14 cellular contexts compared by ENCODE assay signal in genomic region chr6:124655856-124656255, GRCh38.
A peak's percentile ranks its signal among the peaks of the same experiment; 100 is the strongest.
DNase-seq lines count a peak whose midpoint lies in the region; ATAC-seq, FAIRE-seq and TF ChIP-seq lines count a peak whose summit lies in the region.
"Had no signal": no experiment of that assay in that cellular context is flagged by ENCODE, and none has a peak within 500 bp of the region (broad histone marks: within the 10 kb centered on the region; RNA-seq: fewer than 3 reads in every experiment).

No MANE protein-coding gene starts in this region.

- no peak for TF ChIP-seq POLR2A in H54 (IDR thresholded peaks at IDR 0.05; ENCODE audit: low read depth, low read length)

- H3K4me1 Mint-ChIP-seq in chondrocyte (ENCODE audit: low read depth): peaks cover 11% of the 10 kb centered on the region
- H3K4me1 Mint-ChIP-seq: CD8-positive, alpha-beta memory T cell had no signal

- H3K27ac ChIP-seq in osteoblast (ENCODE audit: low read depth, low read length): peak overlapping the region; percentile 40
- H3K27ac ChIP-seq: A549, BLaER1 had no signal

- H4K20me1 ChIP-seq in osteoblast (ENCODE audit: insufficient read depth, low read length): no peaks in the 10 kb centered on the region
- H4K20me1 ChIP-seq: BLaER1 had no signal

- peaks cover 7% of the 10 kb centered on the region for H3K4me1 ChIP-seq in osteoblast (ENCODE audit: insufficient read depth, low read length)
- H3K4me1 ChIP-seq: A549, Caco-2 had no signal

- H3K4me3 ChIP-seq in osteoblast (ENCODE audit: insufficient read depth, low read length): no peak overlapping the region
- H3K4me3 ChIP-seq: A549, BLaER1 had no signal

- no peak overlapping the region for H3K27ac Mint-ChIP-seq in chondrocyte (ENCODE audit: unreplicated experiment)
- H3K27ac Mint-ChIP-seq: CD8-positive, alpha-beta memory T cell had no signal

- FAIRE-seq in H54 (lab: Jason Lieb, UNC): no peak
- FAIRE-seq: A549 had no signal

- ATAC-seq in HG02763 (IDR thresholded peaks at IDR 0.05; ENCODE audit: unreplicated experiment): no peak
- ATAC-seq: A549, HCT116 had no signal

- peak overlapping the region; percentile 36 for H2AFZ ChIP-seq in osteoblast (ENCODE audit: low read length)

- peak overlapping the region; percentile 41 for H3K4me2 ChIP-seq in osteoblast (ENCODE audit: insufficient read depth, low read length)
- H3K4me2 ChIP-seq: A549, BLaER1 had no signal

- TF ChIP-seq CTCF in osteoblast (IDR thresholded peaks at IDR 0.05; ENCODE audit: extremely low read depth, low read depth, low read length) (no peak), chondrocyte (IDR thresholded peaks at IDR 0.05) (no peak)

- no peak overlapping the region for H3K4me3 Mint-ChIP-seq in chondrocyte (ENCODE audit: unreplicated experiment)
- H3K4me3 Mint-ChIP-seq: CD8-positive, alpha-beta memory T cell had no signal

- no peaks in the 10 kb centered on the region for H3K79me2 ChIP-seq in osteoblast (ENCODE audit: insufficient read depth, low read length)

- H3K9me3 ChIP-seq in osteoblast (ENCODE audit: low read depth, low read length): no peaks in the 10 kb centered on the region
- H3K9me3 ChIP-seq: A549, BLaER1, Caco-2 had no signal

- no peaks in the 10 kb centered on the region for H3K36me3 ChIP-seq in osteoblast (ENCODE audit: insufficient read depth, low read length)
- H3K36me3 ChIP-seq: BLaER1 had no signal

- H3K9me3 Mint-ChIP-seq in chondrocyte (ENCODE audit: low read depth): no peaks in the 10 kb centered on the region

- DNase-seq in OCI-M1 (lab: John Stamatoyannopoulos, UW) (peak; percentile 37), brain pericyte (ENCODE audit: low read depth, low spot score) (peak; percentile 33), osteoblast (ENCODE audit: insufficient read length, low spot score, missing footprints) (no peak), nucleus accumbens (lab: John Stamatoyannopoulos, UW) (no peak), chondrocyte (ENCODE audit: low spot score) (no peak), H54 (ENCODE audit: insufficient read length, low spot score) (no peak)
- DNase-seq: AML-193; Caco-2; CD8-positive, alpha-beta memory T cell; DMS53 had no signal

- H3K36me3 Mint-ChIP-seq in chondrocyte (ENCODE audit: low read depth): no peaks in the 10 kb centered on the region
- H3K36me3 Mint-ChIP-seq: CD8-positive, alpha-beta memory T cell had no signal

- H3K27me3 Mint-ChIP-seq in chondrocyte (ENCODE audit: low read depth): no peaks in the 10 kb centered on the region
- H3K27me3 Mint-ChIP-seq: CD8-positive, alpha-beta memory T cell had no signal

- no peaks in the 10 kb centered on the region for H3K27me3 ChIP-seq in osteoblast (ENCODE audit: insufficient read depth, low read length)
- H3K27me3 ChIP-seq: BLaER1 had no signal

Comparison
In these comparisons a context has a peak if more than half of its experiments do, and no peak if none do; other contexts are left out.
1. DNase-seq: peak in OCI-M1 (single experiment) and brain pericyte (single experiment); none in osteoblast (single experiment), nucleus accumbens (0 of 56), chondrocyte (single experiment) and H54 (single experiment).